1 cellular context compared by ENCODE assay signal in the genomic region with DNA sequence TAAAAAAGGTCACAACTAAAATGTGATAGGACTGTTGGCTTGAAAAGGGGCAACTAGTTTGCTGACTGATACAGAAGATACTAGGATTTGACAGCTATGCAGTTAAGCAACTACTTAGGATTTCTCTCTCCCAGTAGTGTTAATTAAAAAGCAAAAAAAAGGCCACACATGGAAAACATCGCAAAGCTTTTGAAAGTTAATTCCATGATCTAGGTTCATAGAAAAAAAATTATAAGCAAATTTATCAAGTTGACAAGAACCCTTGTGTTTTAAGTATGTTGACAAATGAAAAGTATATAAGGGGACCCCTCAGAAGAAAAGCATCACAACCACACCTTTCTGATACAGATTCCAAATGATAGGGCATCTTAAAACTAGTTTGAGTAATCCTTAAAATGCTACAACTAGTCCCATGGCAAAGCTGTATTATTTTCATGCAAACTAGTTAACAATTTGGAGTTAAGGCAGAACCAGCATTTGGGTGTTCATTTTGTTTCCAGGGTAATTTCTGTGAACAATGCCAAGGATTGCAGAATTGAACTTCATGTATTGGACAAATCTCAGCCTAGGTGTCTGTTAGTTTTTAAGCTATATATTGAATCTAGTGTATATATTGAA.
TF ChIP-seq lines count a peak whose summit lies in the region.

No MANE protein-coding gene starts in this region.

TF ChIP-seq in H1, 55 proteins besides CTCF, POLR2A, EP300 and RAD21:
- no peak for TF ChIP-seq EGR1 (IDR thresholded peaks at IDR 0.05; ENCODE audit: borderline replicate concordance, low read depth, low read length)
- no peak for TF ChIP-seq NANOG (IDR thresholded peaks at IDR 0.05; ENCODE audit: insufficient read depth, low read depth, low read length, poor library complexity, severe bottlenecking)
- no peak for TF ChIP-seq CEBPB (IDR thresholded peaks at IDR 0.05; ENCODE audit: low read depth, low read length)
- no peak for TF ChIP-seq NRF1 (IDR thresholded peaks at IDR 0.05; ENCODE audit: low read depth, low read length)
- no peak for TF ChIP-seq TBP (IDR thresholded peaks at IDR 0.05; ENCODE audit: low read depth, low read length)
- TF ChIP-seq BCL11A (IDR thresholded peaks at IDR 0.05; ENCODE audit: low read depth in 2 of 2, low read length in 2 of 2), result no peak
- no peak for TF ChIP-seq CREB1 (IDR thresholded peaks at IDR 0.05)
- TF ChIP-seq SUZ12 (IDR thresholded peaks at IDR 0.05; ENCODE audit: low read length), result no peak
